ENCODE assay signal across 21 cellular contexts in genomic region chr13:72435251-72435650, GRCh38.
"Had no signal": no experiment of that assay in that cellular context is flagged by ENCODE, and none has a peak within 500 bp of the region (broad histone marks: within the 10 kb centered on the region; RNA-seq: fewer than 3 reads in every experiment).

No MANE protein-coding gene starts in this region.

- H3K27ac ChIP-seq: KMS-11, RWPE1 had no signal

- H3K27me3 ChIP-seq: MG63 had no signal

- H3K4me2 ChIP-seq: KMS-11, SK-N-SH had no signal

- DNase-seq: MG63; NCI-H1105; NCI-H1417; NCI-H1436 treated with DMSO at 0.1 percent for 48 hours; NCI-H1694 treated with DMSO at 0.1 percent for 48 hours; NCI-H1930; NCI-H2081; NCI-H2107; NCI-H2227 treated with DMSO at 0.1 percent for 48 hours; NCI-H526 treated with DMSO at 0.1 percent for 48 hours; NCI-H748 treated with DMSO at 0.1 percent for 48 hours; NK-92 treated with Interleukin-12 subunit alpha and Interleukin-12 subunit beta, amount 100 ng/mL, for 24 hours; PC-3; SHP77; SK-N-SH; SW 1271; T-cell had no signal

- H3K4me3 ChIP-seq: K562, MG63 had no signal

- ATAC-seq: K562, Panc1, PC-3, T-cell had no signal

- H3K36me3 ChIP-seq: MG63 had no signal

- FAIRE-seq: K562 had no signal

- H3K9me2 ChIP-seq: SK-N-SH had no signal

- H3K9me3 ChIP-seq: MG63, SK-N-SH had no signal

- H3K9ac ChIP-seq: KMS-11, SK-N-SH had no signal
